ENCODE assay signal across 1 cellular context in the genomic region with DNA sequence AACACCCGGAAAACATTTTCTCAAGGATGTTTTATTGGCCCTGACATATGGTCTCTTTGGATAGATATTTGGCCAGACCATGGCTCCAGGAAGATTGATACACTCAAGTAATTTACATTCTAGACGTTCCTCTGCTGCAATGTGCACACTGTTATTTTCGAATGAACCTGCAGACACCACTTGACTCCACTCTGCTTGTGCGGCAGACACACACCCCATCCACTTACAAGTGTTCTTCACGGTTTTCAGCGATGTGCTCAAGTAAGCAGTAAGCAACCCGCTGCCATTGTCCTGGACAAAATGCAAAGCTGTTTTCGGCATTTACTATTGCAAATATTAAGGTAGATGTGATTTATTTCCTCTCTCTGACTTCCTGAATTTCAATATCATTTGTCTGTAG.
TF ChIP-seq lines count a peak whose summit lies in the region.

No MANE protein-coding gene starts in this region.

TF ChIP-seq in H1, 55 proteins besides CTCF, POLR2A, EP300 and RAD21 (continued from another document):
- TF ChIP-seq, protein P1, sequence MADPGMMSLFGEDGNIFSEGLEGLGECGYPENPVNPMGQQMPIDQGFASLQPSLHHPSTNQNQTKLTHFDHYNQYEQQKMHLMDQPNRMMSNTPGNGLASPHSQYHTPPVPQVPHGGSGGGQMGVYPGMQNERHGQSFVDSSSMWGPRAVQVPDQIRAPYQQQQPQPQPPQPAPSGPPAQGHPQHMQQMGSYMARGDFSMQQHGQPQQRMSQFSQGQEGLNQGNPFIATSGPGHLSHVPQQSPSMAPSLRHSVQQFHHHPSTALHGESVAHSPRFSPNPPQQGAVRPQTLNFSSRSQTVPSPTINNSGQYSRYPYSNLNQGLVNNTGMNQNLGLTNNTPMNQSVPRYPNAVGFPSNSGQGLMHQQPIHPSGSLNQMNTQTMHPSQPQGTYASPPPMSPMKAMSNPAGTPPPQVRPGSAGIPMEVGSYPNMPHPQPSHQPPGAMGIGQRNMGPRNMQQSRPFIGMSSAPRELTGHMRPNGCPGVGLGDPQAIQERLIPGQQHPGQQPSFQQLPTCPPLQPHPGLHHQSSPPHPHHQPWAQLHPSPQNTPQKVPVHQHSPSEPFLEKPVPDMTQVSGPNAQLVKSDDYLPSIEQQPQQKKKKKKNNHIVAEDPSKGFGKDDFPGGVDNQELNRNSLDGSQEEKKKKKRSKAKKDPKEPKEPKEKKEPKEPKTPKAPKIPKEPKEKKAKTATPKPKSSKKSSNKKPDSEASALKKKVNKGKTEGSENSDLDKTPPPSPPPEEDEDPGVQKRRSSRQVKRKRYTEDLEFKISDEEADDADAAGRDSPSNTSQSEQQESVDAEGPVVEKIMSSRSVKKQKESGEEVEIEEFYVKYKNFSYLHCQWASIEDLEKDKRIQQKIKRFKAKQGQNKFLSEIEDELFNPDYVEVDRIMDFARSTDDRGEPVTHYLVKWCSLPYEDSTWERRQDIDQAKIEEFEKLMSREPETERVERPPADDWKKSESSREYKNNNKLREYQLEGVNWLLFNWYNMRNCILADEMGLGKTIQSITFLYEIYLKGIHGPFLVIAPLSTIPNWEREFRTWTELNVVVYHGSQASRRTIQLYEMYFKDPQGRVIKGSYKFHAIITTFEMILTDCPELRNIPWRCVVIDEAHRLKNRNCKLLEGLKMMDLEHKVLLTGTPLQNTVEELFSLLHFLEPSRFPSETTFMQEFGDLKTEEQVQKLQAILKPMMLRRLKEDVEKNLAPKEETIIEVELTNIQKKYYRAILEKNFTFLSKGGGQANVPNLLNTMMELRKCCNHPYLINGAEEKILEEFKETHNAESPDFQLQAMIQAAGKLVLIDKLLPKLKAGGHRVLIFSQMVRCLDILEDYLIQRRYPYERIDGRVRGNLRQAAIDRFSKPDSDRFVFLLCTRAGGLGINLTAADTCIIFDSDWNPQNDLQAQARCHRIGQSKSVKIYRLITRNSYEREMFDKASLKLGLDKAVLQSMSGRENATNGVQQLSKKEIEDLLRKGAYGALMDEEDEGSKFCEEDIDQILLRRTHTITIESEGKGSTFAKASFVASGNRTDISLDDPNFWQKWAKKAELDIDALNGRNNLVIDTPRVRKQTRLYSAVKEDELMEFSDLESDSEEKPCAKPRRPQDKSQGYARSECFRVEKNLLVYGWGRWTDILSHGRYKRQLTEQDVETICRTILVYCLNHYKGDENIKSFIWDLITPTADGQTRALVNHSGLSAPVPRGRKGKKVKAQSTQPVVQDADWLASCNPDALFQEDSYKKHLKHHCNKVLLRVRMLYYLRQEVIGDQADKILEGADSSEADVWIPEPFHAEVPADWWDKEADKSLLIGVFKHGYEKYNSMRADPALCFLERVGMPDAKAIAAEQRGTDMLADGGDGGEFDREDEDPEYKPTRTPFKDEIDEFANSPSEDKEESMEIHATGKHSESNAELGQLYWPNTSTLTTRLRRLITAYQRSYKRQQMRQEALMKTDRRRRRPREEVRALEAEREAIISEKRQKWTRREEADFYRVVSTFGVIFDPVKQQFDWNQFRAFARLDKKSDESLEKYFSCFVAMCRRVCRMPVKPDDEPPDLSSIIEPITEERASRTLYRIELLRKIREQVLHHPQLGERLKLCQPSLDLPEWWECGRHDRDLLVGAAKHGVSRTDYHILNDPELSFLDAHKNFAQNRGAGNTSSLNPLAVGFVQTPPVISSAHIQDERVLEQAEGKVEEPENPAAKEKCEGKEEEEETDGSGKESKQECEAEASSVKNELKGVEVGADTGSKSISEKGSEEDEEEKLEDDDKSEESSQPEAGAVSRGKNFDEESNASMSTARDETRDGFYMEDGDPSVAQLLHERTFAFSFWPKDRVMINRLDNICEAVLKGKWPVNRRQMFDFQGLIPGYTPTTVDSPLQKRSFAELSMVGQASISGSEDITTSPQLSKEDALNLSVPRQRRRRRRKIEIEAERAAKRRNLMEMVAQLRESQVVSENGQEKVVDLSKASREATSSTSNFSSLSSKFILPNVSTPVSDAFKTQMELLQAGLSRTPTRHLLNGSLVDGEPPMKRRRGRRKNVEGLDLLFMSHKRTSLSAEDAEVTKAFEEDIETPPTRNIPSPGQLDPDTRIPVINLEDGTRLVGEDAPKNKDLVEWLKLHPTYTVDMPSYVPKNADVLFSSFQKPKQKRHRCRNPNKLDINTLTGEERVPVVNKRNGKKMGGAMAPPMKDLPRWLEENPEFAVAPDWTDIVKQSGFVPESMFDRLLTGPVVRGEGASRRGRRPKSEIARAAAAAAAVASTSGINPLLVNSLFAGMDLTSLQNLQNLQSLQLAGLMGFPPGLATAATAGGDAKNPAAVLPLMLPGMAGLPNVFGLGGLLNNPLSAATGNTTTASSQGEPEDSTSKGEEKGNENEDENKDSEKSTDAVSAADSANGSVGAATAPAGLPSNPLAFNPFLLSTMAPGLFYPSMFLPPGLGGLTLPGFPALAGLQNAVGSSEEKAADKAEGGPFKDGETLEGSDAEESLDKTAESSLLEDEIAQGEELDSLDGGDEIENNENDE (IDR thresholded peaks at IDR 0.05; ENCODE audit: insufficient replicate concordance, low read length): no peak
- TF ChIP-seq BRCA1 (IDR thresholded peaks at IDR 0.05; ENCODE audit: low read depth, low read length): no peak
- TF ChIP-seq EGR1 (IDR thresholded peaks at IDR 0.05; ENCODE audit: borderline replicate concordance, low read depth, low read length): no peak
- no peak for TF ChIP-seq RBBP5 (IDR thresholded peaks at IDR 0.05; ENCODE audit: borderline replicate concordance, low read depth, low read length)
- TF ChIP-seq CHD1 (IDR thresholded peaks at IDR 0.05; ENCODE audit: low read depth, low read length): no peak
